Comparison of ENCODE assay signal across 13 cellular contexts in the genomic region with DNA sequence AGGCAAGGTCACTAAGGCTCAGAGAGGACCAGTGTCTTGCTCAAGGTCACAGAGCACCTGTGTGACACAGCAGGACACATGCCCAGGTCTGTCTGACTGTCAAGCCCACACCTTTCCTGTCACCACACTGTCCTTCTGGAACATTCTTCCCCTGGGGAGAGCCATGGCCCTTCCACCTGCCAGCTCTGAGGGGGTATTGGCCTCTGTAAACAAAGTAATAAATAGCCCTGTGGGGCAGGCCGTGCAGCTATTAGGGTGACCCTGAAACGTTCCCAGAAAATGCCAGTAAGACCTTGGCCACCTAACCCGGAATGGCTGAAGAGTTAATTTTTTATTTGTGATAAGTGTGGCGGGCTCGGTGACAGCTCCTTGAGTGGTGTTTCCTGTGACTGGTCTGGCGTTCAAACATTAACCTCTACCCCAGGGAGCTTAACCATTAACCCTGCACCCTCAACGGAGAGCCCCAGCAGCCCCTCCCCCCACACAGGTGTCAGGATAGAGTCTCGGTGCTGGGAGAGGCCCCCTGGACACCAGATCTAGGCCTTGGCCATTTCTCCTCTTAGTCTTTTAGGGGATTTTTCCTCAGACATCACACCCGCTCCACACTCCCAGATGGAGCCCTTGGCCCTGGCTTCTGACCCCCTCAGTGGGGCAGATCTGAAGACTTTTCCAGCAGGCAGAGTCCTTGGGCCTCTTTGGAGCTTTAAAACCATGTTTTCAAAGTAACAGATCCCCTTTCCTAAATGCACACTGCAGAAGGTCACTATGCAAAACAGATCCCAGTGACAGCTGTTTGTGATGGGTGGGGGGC. TPM values are rescaled to one million over a fixed set of nuclear protein-coding genes. Genes with fewer than 3 reads are reported as not detected.
DNase-seq lines count a peak whose midpoint lies in the region; ATAC-seq, FAIRE-seq and TF ChIP-seq lines count a peak whose summit lies in the region.
"Had no signal": no experiment of that assay in that cellular context is flagged by ENCODE, and none has a peak within 500 bp of the region (broad histone marks: within the 10 kb centered on the region; RNA-seq: fewer than 3 reads in every experiment).

No MANE protein-coding gene starts in this region.

- no peak for FAIRE-seq in frontal cortex (lab: Jason Lieb, UNC)

- peak; percentile 9 to 66 for DNase-seq in lower leg skin (ENCODE audit: low spot score in 2 of 2)
- no peak for DNase-seq in T-helper 9 cell
- DNase-seq in thyroid gland: no peak
- no peak for DNase-seq in frontal cortex (ENCODE audit: low spot score in 2 of 2)
- DNase-seq in NCI-H2029 treated with DMSO at 0.1 percent for 48 hours (lab: John Stamatoyannopoulos, UW): no peak
- DNase-seq: activated naive CD8-positive, alpha-beta T cell treated with anti-CD3 and anti-CD28 coated beads, Interleukin-2, amount 50 U/mL, for 24 hours; C1 segment of cervical spinal cord; NCI-H1105 treated with DMSO at 0.1 percent for 48 hours; retina had no signal

- TF ChIP-seq POLR2A in lower leg skin (IDR thresholded peaks at IDR 0.05) (no peak), thyroid gland (IDR thresholded peaks at IDR 0.05) (no peak)

- H3K4me3 ChIP-seq in GM08714 (ENCODE audit: low read length) (peak overlapping the region; percentile 11; the same call in 1 of the 2 replicates), lower leg skin (ENCODE audit: low read depth, poor library complexity, severe bottlenecking) (no peak overlapping the region), thyroid gland (replicated peaks in 1 of 3) (no peak overlapping the region)

- 54 to 65% methylated on average over 9 of the region's 9 CpGs for WGBS in lower leg skin, 2 donors
- WGBS in thyroid gland, 2 donors: 43 to 51% methylated on average over 8 to 9 of the region's 9 CpGs

- intact Hi-C loops in lower leg skin (cut with DNase I; ENCODE audit: low total_unique reads) (no loop called here), thyroid gland (cut with DNase I) (no loop called here)

- peak; percentile 78 for ATAC-seq in GM21528 (IDR thresholded peaks at IDR 0.05; ENCODE audit: low FRiP score, unreplicated experiment)
- peak; percentile 72 for ATAC-seq in HG03521 (IDR thresholded peaks at IDR 0.05; ENCODE audit: unreplicated experiment)
- ATAC-seq: activated naive CD8-positive, alpha-beta T cell treated with anti-CD3 and anti-CD28 coated beads, Interleukin-2, amount 50 U/mL, for 24 hours had no signal

- peaks cover 0 to 4% of the 10 kb centered on the region in 2 donors for H3K4me1 ChIP-seq in thyroid gland

- H3K27ac ChIP-seq in thyroid gland: no peak overlapping the region

- H3K36me3 ChIP-seq in thyroid gland: no peaks in the 10 kb centered on the region

- TF ChIP-seq CTCF in lower leg skin (IDR thresholded peaks at IDR 0.05) (no peak), thyroid gland (IDR thresholded peaks at IDR 0.05) (no peak)

- no peaks in the 10 kb centered on the region for H3K27me3 ChIP-seq in thyroid gland

- H3K9me3 ChIP-seq in thyroid gland: no peaks in the 10 kb centered on the region

RNA-seq across cellular contexts. Expression of gene SCTR, which starts 36.6 kb away (rescaled TPM):
- total RNA-seq in lower leg skin: not detected
- not detected for total RNA-seq in thyroid gland
- 0.82 TPM for total RNA-seq in frontal cortex
- total RNA-seq: subcutaneous adipose tissue had no signal

RNA-seq across cellular contexts. Expression of gene TMEM37, which starts 56.0 kb away (rescaled TPM):
- total RNA-seq in lower leg skin (1 to 10 TPM; 2.8 to 8.7 (median 6.8) TPM), thyroid gland (10 to 100 TPM; 34.4 to 50.2 (median 43.1) TPM), frontal cortex (not detected)

RNA-seq across cellular contexts. Expression of gene CFAP221, which starts 56.6 kb away (rescaled TPM):
- not detected for total RNA-seq in lower leg skin
- total RNA-seq in thyroid gland: 10 to 100 TPM in 2 of 4 donors, 1 to 10 TPM in 2; 1.6 to 13.1 (median 9.7) TPM
- 7.3 TPM for total RNA-seq in frontal cortex

Comparison
In these comparisons a context has a peak if more than half of its experiments do, and no peak if none do; other contexts are left out.
1. DNase-seq: peak in lower leg skin (2 of 2); none in T-helper 9 cell (single experiment), thyroid gland (0 of 2), frontal cortex (0 of 2) and NCI-H2029 treated with DMSO at 0.1 percent for 48 hours (single experiment).